ENCODE assay signal across 1 cellular context in the genomic region with DNA sequence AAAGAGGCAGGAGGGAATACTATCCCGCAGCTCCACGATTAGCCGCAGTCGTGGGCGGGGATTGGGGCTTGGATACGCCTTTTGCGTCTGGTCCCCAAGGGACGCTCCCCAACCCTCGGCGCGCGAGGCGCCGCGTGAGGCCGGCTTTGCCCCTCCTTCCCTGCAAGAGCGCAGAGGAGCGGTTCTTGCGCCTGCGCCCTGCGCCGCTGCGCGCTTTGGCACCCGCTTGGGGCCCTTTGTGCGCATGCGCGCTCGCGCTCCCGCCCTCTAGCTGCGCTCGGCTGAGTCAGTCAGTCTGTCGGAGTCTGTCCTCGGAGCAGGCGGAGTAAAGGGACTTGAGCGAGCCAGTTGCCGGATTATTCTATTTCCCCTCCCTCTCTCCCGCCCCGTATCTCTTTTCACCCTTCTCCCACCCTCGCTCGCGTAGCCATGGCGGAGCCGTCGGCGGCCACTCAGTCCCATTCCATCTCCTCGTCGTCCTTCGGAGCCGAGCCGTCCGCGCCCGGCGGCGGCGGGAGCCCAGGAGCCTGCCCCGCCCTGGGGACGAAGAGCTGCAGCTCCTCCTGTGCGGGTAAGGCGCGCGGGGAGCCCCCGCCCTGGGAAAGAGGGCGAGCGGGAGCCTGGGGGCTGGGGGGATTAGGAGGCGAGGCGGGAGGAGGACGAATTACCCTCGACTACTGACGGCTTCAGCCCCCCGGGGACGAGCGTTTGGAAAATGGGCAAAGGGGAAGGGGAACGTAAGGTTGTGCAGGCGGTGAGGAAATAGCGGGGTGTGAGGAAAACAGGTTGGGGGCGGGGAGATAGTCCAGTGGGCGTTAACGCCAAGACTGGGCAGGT.
A peak's percentile ranks its signal among the peaks of the same experiment; 100 is the strongest.
TF ChIP-seq lines count a peak whose summit lies in the region.

A gene with protein sequence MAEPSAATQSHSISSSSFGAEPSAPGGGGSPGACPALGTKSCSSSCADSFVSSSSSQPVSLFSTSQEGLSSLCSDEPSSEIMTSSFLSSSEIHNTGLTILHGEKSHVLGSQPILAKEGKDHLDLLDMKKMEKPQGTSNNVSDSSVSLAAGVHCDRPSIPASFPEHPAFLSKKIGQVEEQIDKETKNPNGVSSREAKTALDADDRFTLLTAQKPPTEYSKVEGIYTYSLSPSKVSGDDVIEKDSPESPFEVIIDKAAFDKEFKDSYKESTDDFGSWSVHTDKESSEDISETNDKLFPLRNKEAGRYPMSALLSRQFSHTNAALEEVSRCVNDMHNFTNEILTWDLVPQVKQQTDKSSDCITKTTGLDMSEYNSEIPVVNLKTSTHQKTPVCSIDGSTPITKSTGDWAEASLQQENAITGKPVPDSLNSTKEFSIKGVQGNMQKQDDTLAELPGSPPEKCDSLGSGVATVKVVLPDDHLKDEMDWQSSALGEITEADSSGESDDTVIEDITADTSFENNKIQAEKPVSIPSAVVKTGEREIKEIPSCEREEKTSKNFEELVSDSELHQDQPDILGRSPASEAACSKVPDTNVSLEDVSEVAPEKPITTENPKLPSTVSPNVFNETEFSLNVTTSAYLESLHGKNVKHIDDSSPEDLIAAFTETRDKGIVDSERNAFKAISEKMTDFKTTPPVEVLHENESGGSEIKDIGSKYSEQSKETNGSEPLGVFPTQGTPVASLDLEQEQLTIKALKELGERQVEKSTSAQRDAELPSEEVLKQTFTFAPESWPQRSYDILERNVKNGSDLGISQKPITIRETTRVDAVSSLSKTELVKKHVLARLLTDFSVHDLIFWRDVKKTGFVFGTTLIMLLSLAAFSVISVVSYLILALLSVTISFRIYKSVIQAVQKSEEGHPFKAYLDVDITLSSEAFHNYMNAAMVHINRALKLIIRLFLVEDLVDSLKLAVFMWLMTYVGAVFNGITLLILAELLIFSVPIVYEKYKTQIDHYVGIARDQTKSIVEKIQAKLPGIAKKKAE (plus strand): TSS at position 293 of the 837 bp plus-strand sequence. CDS start 137 bp downstream, at position 430.

TF ChIP-seq in HepG2, 621 proteins besides CTCF, POLR2A, EP300 and RAD21 (continued from another document and continues in another):
- TF ChIP-seq, protein P1, sequence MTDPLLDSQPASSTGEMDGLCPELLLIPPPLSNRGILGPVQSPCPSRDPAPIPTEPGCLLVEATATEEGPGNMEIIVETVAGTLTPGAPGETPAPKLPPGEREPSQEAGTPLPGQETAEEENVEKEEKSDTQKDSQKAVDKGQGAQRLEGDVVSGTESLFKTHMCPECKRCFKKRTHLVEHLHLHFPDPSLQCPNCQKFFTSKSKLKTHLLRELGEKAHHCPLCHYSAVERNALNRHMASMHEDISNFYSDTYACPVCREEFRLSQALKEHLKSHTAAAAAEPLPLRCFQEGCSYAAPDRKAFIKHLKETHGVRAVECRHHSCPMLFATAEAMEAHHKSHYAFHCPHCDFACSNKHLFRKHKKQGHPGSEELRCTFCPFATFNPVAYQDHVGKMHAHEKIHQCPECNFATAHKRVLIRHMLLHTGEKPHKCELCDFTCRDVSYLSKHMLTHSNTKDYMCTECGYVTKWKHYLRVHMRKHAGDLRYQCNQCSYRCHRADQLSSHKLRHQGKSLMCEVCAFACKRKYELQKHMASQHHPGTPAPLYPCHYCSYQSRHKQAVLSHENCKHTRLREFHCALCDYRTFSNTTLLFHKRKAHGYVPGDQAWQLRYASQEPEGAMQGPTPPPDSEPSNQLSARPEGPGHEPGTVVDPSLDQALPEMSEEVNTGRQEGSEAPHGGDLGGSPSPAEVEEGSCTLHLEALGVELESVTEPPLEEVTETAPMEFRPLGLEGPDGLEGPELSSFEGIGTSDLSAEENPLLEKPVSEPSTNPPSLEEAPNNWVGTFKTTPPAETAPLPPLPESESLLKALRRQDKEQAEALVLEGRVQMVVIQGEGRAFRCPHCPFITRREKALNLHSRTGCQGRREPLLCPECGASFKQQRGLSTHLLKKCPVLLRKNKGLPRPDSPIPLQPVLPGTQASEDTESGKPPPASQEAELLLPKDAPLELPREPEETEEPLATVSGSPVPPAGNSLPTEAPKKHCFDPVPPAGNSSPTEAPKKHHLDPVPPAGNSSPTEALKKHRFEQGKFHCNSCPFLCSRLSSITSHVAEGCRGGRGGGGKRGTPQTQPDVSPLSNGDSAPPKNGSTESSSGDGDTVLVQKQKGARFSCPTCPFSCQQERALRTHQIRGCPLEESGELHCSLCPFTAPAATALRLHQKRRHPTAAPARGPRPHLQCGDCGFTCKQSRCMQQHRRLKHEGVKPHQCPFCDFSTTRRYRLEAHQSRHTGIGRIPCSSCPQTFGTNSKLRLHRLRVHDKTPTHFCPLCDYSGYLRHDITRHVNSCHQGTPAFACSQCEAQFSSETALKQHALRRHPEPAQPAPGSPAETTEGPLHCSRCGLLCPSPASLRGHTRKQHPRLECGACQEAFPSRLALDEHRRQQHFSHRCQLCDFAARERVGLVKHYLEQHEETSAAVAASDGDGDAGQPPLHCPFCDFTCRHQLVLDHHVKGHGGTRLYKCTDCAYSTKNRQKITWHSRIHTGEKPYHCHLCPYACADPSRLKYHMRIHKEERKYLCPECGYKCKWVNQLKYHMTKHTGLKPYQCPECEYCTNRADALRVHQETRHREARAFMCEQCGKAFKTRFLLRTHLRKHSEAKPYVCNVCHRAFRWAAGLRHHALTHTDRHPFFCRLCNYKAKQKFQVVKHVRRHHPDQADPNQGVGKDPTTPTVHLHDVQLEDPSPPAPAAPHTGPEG (CRISPR knock-in tag; IDR thresholded peaks at IDR 0.05) = 0 out of 2 replicates have a peak, but pooled peaks have one; percentile 55
- TF ChIP-seq SNAI1 (CRISPR knock-in tag; IDR thresholded peaks at IDR 0.05; ENCODE audit: borderline replicate concordance) (0 out of 2 replicates have a peak, but pooled peaks have one; percentile 41), DZIP1 (CRISPR knock-in tag; IDR thresholded peaks at IDR 0.05) (peak; percentile 34; the same call in 1 of the 2 replicates), ZNF549 (CRISPR knock-in tag; IDR thresholded peaks at IDR 0.05) (no peak), NAIF1 (CRISPR knock-in tag; IDR thresholded peaks at IDR 0.05; ENCODE audit: borderline replicate concordance) (peak; percentile 98), ZFY (CRISPR knock-in tag; IDR thresholded peaks at IDR 0.05) (peak; percentile 46), ZFP41 (CRISPR knock-in tag; IDR thresholded peaks at IDR 0.05; ENCODE audit: borderline replicate concordance) (no peak), ZNF792 (CRISPR knock-in tag; IDR thresholded peaks at IDR 0.05) (peak; percentile 66; the same call in 1 of the 2 replicates), TSC22D2 (CRISPR knock-in tag; IDR thresholded peaks at IDR 0.05; ENCODE audit: borderline replicate concordance) (no peak), NFE2L2 (IDR thresholded peaks at IDR 0.05; ENCODE audit: low read length) (no peak), CENPT (CRISPR knock-in tag; IDR thresholded peaks at IDR 0.05; ENCODE audit: low read depth) (no peak), TBX3 (IDR thresholded peaks at IDR 0.05; ENCODE audit: borderline replicate concordance) (0 out of 2 replicates have a peak, but pooled peaks have one; percentile 48), MAF1 (CRISPR knock-in tag; IDR thresholded peaks at IDR 0.05; ENCODE audit: borderline replicate concordance) (no peak), ZNF556 (CRISPR knock-in tag; IDR thresholded peaks at IDR 0.05; ENCODE audit: borderline replicate concordance) (peak; percentile 60; the same call in 1 of the 2 replicates), KMT2A (CRISPR knock-in tag; IDR thresholded peaks at IDR 0.05) (no peak; the same call in none of the 2 replicates), ARNT2 (CRISPR knock-in tag; IDR thresholded peaks at IDR 0.05; ENCODE audit: low read depth) (peak; percentile 83), ZNF264 (CRISPR knock-in tag; IDR thresholded peaks at IDR 0.05) (no peak), KDM6A (CRISPR knock-in tag; IDR thresholded peaks at IDR 0.05; ENCODE audit: low read depth) (no peak), ZBTB2 (CRISPR knock-in tag; IDR thresholded peaks at IDR 0.05; ENCODE audit: low read depth) (peak; percentile 37; the same call in 1 of the 2 replicates)
- TF ChIP-seq, protein P2, sequence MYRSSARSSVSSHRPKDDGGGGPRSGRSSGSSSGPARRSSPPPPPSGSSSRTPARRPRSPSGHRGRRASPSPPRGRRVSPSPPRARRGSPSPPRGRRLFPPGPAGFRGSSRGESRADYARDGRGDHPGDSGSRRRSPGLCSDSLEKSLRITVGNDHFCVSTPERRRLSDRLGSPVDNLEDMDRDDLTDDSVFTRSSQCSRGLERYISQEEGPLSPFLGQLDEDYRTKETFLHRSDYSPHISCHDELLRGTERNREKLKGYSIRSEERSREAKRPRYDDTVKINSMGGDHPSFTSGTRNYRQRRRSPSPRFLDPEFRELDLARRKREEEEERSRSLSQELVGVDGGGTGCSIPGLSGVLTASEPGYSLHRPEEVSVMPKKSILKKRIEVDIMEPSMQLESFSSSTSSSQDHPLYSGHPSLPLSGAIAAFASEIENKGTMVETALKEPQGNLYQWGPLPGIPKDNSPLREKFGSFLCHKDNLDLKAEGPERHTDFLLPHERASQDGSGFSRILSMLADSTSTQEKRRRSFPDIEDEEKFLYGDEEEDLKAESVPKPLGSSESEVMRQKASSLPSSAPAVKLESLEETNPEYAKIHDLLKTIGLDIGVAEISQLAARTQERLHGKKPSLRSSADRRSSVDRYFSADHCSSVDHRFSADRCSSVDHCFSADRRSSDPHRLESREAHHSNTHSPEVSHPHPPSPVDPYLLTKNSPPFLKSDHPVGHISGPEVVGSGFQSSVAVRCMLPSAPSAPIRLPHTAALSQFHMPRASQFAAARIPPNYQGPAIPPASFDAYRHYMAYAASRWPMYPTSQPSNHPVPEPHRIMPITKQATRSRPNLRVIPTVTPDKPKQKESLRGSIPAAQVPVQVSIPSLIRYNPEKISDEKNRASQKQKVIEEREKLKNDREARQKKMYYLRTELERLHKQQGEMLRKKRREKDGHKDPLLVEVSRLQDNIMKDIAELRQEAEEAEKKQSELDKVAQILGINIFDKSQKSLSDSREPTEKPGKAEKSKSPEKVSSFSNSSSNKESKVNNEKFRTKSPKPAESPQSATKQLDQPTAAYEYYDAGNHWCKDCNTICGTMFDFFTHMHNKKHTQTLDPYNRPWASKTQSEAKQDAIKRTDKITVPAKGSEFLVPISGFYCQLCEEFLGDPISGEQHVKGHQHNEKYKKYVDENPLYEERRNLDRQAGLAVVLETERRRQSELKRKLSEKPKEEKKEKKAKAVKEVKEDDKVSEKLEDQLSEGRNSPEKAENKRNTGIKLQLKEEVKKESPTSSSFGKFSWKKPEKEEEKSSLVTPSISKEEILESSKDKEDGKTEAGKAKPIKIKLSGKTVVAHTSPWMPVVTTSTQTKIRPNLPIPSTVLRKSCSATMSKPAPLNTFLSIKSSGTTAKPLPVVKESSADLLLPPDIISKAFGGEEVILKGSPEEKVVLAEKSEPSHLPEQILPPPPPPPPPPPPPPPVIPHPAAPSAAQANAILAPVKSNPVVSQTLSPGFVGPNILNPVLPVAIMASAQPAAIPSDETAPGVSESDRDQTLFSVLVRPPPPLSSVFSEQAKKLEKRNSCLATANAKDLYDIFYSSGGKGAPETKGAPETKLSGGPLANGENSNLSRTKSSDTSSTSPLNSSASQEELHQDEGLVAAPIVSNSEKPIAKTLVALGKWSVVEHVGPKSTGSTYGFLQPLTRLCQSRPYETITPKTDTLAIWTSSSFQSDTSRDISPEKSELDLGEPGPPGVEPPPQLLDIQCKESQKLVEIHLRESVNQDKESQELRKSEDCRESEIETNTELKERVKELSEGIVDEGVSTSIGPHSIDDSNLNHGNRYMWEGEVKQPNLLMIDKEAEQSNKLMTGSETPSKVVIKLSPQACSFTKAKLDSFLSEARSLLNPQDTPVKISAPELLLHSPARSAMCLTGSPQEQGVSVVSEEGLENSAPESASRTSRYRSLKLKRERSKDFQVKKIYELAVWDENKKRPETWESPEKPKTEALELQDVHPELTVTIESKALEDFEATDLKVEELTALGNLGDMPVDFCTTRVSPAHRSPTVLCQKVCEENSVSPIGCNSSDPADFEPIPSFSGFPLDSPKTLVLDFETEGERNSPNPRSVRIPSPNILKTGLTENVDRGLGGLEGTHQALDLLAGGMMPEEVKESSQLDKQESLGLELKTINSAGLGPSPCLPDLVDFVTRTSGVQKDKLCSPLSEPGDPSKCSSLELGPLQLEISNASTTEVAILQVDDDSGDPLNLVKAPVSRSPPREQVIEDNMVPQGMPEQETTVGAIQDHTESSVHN (CRISPR knock-in tag; IDR thresholded peaks at IDR 0.05) = peak; percentile 43; the same call in 1 of the 2 replicates
- TF ChIP-seq, protein P3, sequence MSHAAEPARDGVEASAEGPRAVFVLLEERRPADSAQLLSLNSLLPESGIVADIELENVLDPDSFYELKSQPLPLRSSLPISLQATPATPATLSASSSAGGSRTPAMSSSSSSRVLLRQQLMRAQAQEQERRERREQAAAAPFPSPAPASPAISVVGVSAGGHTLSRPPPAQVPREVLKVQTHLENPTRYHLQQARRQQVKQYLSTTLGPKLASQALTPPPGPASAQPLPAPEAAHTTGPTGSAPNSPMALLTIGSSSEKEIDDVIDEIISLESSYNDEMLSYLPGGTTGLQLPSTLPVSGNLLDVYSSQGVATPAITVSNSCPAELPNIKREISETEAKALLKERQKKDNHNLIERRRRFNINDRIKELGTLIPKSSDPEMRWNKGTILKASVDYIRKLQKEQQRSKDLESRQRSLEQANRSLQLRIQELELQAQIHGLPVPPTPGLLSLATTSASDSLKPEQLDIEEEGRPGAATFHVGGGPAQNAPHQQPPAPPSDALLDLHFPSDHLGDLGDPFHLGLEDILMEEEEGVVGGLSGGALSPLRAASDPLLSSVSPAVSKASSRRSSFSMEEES (CRISPR knock-in tag; IDR thresholded peaks at IDR 0.05) = no peak
